25 cellular contexts compared by ENCODE assay signal in the genomic region with DNA sequence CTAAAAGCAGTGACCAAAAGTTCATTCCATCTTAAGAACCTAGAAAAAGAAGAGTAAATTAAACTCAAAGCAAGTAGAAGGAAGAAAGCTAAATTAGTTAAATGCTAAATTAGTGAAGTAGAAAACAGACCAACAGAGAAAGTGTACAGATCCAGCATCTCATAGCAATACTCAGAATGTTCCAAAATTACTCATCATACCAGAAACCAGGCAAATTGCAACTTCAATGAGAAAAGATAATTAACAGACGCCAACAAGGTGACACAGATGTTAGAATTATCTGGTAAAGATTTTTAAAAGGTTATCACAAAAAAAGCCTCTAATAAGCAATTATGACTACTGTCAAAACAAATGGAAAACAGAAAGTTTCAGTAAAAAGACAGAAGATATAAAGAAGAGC.
"Had no signal": no experiment of that assay in that cellular context is flagged by ENCODE, and none has a peak within 500 bp of the region (broad histone marks: within the 10 kb centered on the region; RNA-seq: fewer than 3 reads in every experiment).

No MANE protein-coding gene starts in this region.

- DNase-seq: colonic mucosa; cortex of kidney; effector CD8-positive, alpha-beta T cell; effector memory CD8-positive, alpha-beta T cell; endodermal cell; erythroblast; esophagus squamous epithelium; foreskin fibroblast; foreskin melanocyte; gastrocnemius medialis; glutamatergic neuron; head of caudate nucleus; heart right ventricle; hippocampal formation; left cardiac atrium; left lung; left ventricle myocardium superior; lower lobe of right lung; mesenchymal stem cell; mucosa of descending colon; naive B cell had no signal

- H3K27me3 Mint-ChIP-seq: dendritic cell treated with granulocyte-macrophage colony-stimulating factor and Interleukin-4, amounts not matched to agents 40 ng/mL and 50 ng/mL, for 4 days; effector memory CD8-positive, alpha-beta T cell; naive B cell had no signal

- ATAC-seq: effector memory CD8-positive, alpha-beta T cell; esophagus mucosa; gastrocnemius medialis; heart right ventricle; left cardiac atrium; left lung; left ventricle myocardium superior; lower lobe of right lung; mucosa of descending colon had no signal

- H3K27me3 ChIP-seq: colonic mucosa, esophagus squamous epithelium, gastrocnemius medialis, heart right ventricle, left lung had no signal

- H3K4me1 Mint-ChIP-seq: endodermal cell, naive B cell had no signal

- H3K36me3 ChIP-seq: colonic mucosa, gastrocnemius medialis, left lung had no signal

- H3K9me3 Mint-ChIP-seq: effector memory CD8-positive, alpha-beta T cell had no signal

- H3K9me3 ChIP-seq: colonic mucosa, esophagus squamous epithelium, gastrocnemius medialis, lower lobe of right lung had no signal

- H3K4me3 Mint-ChIP-seq: dendritic cell treated with granulocyte-macrophage colony-stimulating factor and Interleukin-4, amounts not matched to agents 40 ng/mL and 50 ng/mL, for 4 days; effector memory CD8-positive, alpha-beta T cell; endodermal cell; mesothelial cell of epicardium; naive B cell had no signal

- H3K27ac ChIP-seq: colonic mucosa, epithelial cell of prostate, esophagus squamous epithelium, gastrocnemius medialis, heart right ventricle, left lung, lower lobe of right lung had no signal

- H3K4me3 ChIP-seq: colonic mucosa, esophagus squamous epithelium, gastrocnemius medialis, heart right ventricle, left lung, lower lobe of right lung, mucosa of descending colon had no signal

- H3K4me1 ChIP-seq: colonic mucosa, esophagus squamous epithelium, heart right ventricle, left lung, lower lobe of right lung had no signal

- H3K27ac Mint-ChIP-seq: dendritic cell treated with granulocyte-macrophage colony-stimulating factor and Interleukin-4, amounts not matched to agents 40 ng/mL and 50 ng/mL, for 4 days; effector memory CD8-positive, alpha-beta T cell; endodermal cell; mesothelial cell of epicardium had no signal
